ENCODE assay signal across 9 cellular contexts in the genomic region with DNA sequence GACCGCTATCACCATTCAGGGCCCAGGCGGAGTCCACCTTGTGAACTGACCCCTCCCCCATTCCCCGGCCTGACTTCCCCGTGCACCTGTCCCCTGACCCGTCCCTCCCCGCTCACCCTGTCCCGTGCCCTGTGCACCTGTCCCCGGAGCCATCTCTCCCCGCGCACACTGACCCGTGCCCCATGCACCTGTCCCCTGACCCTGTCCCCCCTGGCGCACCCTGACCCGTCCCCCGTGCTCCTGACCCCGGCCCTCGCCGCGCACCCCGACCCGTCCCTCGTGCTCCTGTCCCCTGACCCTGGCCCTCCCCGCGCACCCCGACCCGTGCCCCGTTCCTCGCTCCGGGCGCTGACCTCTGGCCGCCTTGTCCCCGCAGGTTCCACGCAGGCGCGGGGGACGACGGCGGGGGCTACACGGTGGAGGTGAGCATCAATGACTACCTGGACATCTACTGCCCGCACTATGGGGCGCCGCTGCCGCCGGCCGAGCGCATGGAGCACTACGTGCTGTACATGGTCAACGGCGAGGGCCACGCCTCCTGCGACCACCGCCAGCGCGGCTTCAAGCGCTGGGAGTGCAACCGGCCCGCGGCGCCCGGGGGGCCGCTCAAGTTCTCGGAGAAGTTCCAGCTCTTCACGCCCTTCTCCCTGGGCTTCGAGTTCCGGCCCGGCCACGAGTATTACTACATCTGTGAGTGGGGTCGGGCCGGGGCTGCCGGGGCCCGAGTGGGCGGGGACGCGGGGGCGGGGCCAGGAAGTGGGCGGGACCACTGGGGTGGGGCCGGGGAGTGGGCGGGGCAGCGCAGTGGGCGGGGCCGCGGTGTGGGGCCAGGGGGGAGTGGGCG. TPM values are rescaled to one million over a fixed set of nuclear protein-coding genes. Genes with fewer than 3 reads are reported as not detected.
DNase-seq lines count a peak whose midpoint lies in the region; ATAC-seq and TF ChIP-seq lines count a peak whose summit lies in the region.
"Had no signal": no experiment of that assay in that cellular context is flagged by ENCODE, and none has a peak within 500 bp of the region (broad histone marks: within the 10 kb centered on the region; RNA-seq: fewer than 3 reads in every experiment).

No MANE protein-coding gene starts in this region.

- peak in 2 of 3 donors; percentile 35 to 41 for DNase-seq in stimulated activated CD4-positive, alpha-beta T cell treated with anti-CD3 and anti-CD28 coated beads, Interleukin-12 subunit alpha, Interleukin-12 subunit beta, amount 100 ng/mL, for 48 hours (ENCODE audit: low read depth in 2 of 3, low spot score in 1 of 3)
- no peak for DNase-seq in stimulated activated CD4-positive, alpha-beta T cell treated with anti-CD3 and anti-CD28 coated beads, Interleukin-12 subunit alpha, Interleukin-12 subunit beta, amount 100 ng/mL, for 4 hours
- peak; percentile 47 to 50 for DNase-seq in activated T-cell treated with anti-CD3 and anti-CD28 coated beads, Interleukin-2, amount 50 U/mL, for 72 hours
- DNase-seq in left lobe of liver (ENCODE audit: low spot score) (no peak), Calu3 (no peak), amygdala (lab: John Stamatoyannopoulos, UW) (no peak), T1000 (lab: John Stamatoyannopoulos, UW) (no peak)
- DNase-seq: MG63 had no signal

- peak; percentile 53 to 60 for ATAC-seq in activated T-cell treated with anti-CD3 and anti-CD28 coated beads, Interleukin-2, amount 50 U/mL, for 72 hours (replicated peaks in 1 of 2)
- peak; percentile 27 for ATAC-seq in left lobe of liver
- ATAC-seq in HG02981 (IDR thresholded peaks at IDR 0.05; ENCODE audit: unreplicated experiment), result no peak

- H3K36me3 Mint-ChIP-seq in activated T-cell treated with anti-CD3 and anti-CD28 coated beads, Interleukin-2, amount 50 U/mL, for 72 hours (ENCODE audit: insufficient read depth in 2 of 2), result no peaks in the 10 kb centered on the region
- peaks cover 5% of the 10 kb centered on the region for H3K36me3 Mint-ChIP-seq in Calu3 (ENCODE audit: insufficient read depth, unreplicated experiment)

- H3K27me3 Mint-ChIP-seq in activated T-cell treated with anti-CD3 and anti-CD28 coated beads, Interleukin-2, amount 50 U/mL, for 72 hours (ENCODE audit: low read depth), result no peaks in the 10 kb centered on the region
- peaks cover 14% of the 10 kb centered on the region for H3K27me3 Mint-ChIP-seq in Calu3 (ENCODE audit: unreplicated experiment)

- CTCF ChIA-PET in Calu3 (lab: Charles Lee), result no interaction called here

- intact Hi-C loops in Calu3 (cut with micrococcal nuclease; ENCODE audit: unreplicated experiment), result no loop called here

- peak overlapping the region in 1 of 2 donors; percentile 36 for H3K4me3 Mint-ChIP-seq in activated T-cell treated with anti-CD3 and anti-CD28 coated beads, Interleukin-2, amount 50 U/mL, for 72 hours
- H3K4me3 Mint-ChIP-seq in Calu3 (ENCODE audit: low read depth, unreplicated experiment), result no peak overlapping the region

- no peaks in the 10 kb centered on the region for H3K9me3 Mint-ChIP-seq in activated T-cell treated with anti-CD3 and anti-CD28 coated beads, Interleukin-2, amount 50 U/mL, for 72 hours
- no peaks in the 10 kb centered on the region for H3K9me3 Mint-ChIP-seq in Calu3 (ENCODE audit: low read depth, unreplicated experiment)

- no peak overlapping the region for H3K27ac Mint-ChIP-seq in activated T-cell treated with anti-CD3 and anti-CD28 coated beads, Interleukin-2, amount 50 U/mL, for 72 hours
- H3K27ac Mint-ChIP-seq in Calu3 (ENCODE audit: unreplicated experiment), result no peak overlapping the region

- peaks cover 6% of the 10 kb centered on the region for H3K4me1 Mint-ChIP-seq in activated T-cell treated with anti-CD3 and anti-CD28 coated beads, Interleukin-2, amount 50 U/mL, for 72 hours (ENCODE audit: low read depth)
- H3K4me1 Mint-ChIP-seq in Calu3 (ENCODE audit: low read depth, unreplicated experiment), result peaks cover 8% of the 10 kb centered on the region

- TF ChIP-seq CTCF in Calu3 (IDR thresholded peaks at IDR 0.05; ENCODE audit: unreplicated experiment), result no peak

- no TSS peak for BruUV-seq in Calu3 (replicated peaks; lab: Mats Ljungman, UMichigan)

RNA-seq across cellular contexts. Expression of a gene that starts 9.7 kb away (rescaled TPM):
- not detected for total RNA-seq in activated T-cell treated with anti-CD3 and anti-CD28 coated beads, Interleukin-2, amount 50 U/mL, for 72 hours
- 8.6 TPM for total RNA-seq in left lobe of liver
- total RNA-seq in Calu3 (2022), result 0.90 and 0.95 TPM in 2 replicates

RNA-seq across cellular contexts. Expression of a gene that starts 20.1 kb away (rescaled TPM):
- total RNA-seq in activated T-cell treated with anti-CD3 and anti-CD28 coated beads, Interleukin-2, amount 50 U/mL, for 72 hours, result 10 to 100 TPM; 59.8 to 69.1 TPM
- 48.0 TPM for total RNA-seq in left lobe of liver
- total RNA-seq in Calu3 (2022), result 32.9 and 34.4 TPM in 2 replicates

RNA-seq across cellular contexts. Expression of a gene that starts 26.3 kb away (rescaled TPM):
- total RNA-seq in activated T-cell treated with anti-CD3 and anti-CD28 coated beads, Interleukin-2, amount 50 U/mL, for 72 hours, result 100 to 1,000 TPM; 400 to 456 TPM
- 125 TPM for total RNA-seq in left lobe of liver
- 102 and 112 TPM in 2 replicates for total RNA-seq in Calu3 (2022)

RNA-seq across cellular contexts. Expression of a gene that starts 47.0 kb away (rescaled TPM):
- total RNA-seq in activated T-cell treated with anti-CD3 and anti-CD28 coated beads, Interleukin-2, amount 50 U/mL, for 72 hours, result 10 to 100 TPM; 72.3 to 75.4 TPM
- 51.7 TPM for total RNA-seq in left lobe of liver
- 61.8 and 72.4 TPM in 2 replicates for total RNA-seq in Calu3 (2022)

RNA-seq across cellular contexts. Expression of a gene that starts 53.8 kb away (rescaled TPM):
- 100 to 1,000 TPM; 169 to 201 TPM for total RNA-seq in activated T-cell treated with anti-CD3 and anti-CD28 coated beads, Interleukin-2, amount 50 U/mL, for 72 hours
- total RNA-seq in left lobe of liver (282 TPM), Calu3 (2022) (86.6 and 91.8 TPM in 2 replicates)

Comparison
In these comparisons a context has a peak if more than half of its experiments do, and no peak if none do; other contexts are left out.
1. DNase-seq: peak in stimulated activated CD4-positive, alpha-beta T cell treated with anti-CD3 and anti-CD28 coated beads, Interleukin-12 subunit alpha, Interleukin-12 subunit beta, amount 100 ng/mL, for 48 hours (2 of 3) and activated T-cell treated with anti-CD3 and anti-CD28 coated beads, Interleukin-2, amount 50 U/mL, for 72 hours (2 of 2); none in stimulated activated CD4-positive, alpha-beta T cell treated with anti-CD3 and anti-CD28 coated beads, Interleukin-12 subunit alpha, Interleukin-12 subunit beta, amount 100 ng/mL, for 4 hours (single experiment), left lobe of liver (single experiment), Calu3 (single experiment), amygdala (0 of 56) and T1000 (single experiment).